In the genomic region with DNA sequence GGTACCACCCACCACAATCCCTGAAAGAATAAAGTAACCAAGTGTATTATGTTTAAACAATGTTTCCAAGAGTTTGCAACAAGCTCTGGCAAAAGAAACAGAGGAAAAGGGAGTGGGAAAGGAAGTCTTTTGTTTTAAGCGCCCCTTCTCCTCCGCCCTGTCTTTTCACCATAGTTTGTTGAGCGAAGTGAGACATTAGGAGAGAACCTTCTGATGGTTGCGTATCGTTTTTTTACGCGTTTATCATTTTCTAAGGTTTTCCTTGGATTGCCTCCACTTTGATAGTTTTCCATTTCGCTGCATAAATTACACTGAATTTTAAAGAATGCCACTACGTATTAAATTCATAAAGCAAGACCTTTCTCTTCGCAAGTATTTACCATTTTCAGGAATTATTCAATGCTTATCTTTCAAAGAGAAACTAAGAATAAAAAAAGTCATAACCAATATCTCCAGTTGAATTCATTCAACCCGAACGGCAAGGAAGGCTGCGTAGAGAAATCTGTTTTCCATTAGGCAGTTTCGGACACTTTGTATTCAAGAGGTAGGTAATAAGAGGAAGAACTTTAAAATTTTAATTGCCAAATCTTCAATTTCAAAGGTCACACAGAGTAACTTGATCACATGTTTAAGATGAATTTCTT, we compare ENCODE assay signal across 8 cellular contexts. TPM values are rescaled to one million over a fixed set of nuclear protein-coding genes. Genes with fewer than 3 reads are reported as not detected.
A peak's percentile ranks its signal among the peaks of the same experiment; 100 is the strongest.
DNase-seq lines count a peak whose midpoint lies in the region; ATAC-seq and TF ChIP-seq lines count a peak whose summit lies in the region.

No MANE protein-coding gene starts in this region.

- H3K4me3 ChIP-seq in astrocyte of the cerebellum (ENCODE audit: low read depth, low read length) = peak overlapping the region; percentile 60
- H3K4me3 ChIP-seq in mucosa of rectum (ENCODE audit: low read length in 2 of 2) = peak overlapping the region; percentile 64 to 73
- peak overlapping the region; percentile 47 to 62 for H3K4me3 ChIP-seq in vagina

- peaks cover 16 to 35% of the 10 kb centered on the region in 2 donors for H3K27me3 Mint-ChIP-seq in natural killer cell (ENCODE audit: low read depth in 2 of 2)
- peaks cover 19 to 20% of the 10 kb centered on the region in 2 donors for H3K27me3 Mint-ChIP-seq in natural killer cell treated with Interleukin-12 subunit alpha and Interleukin-12 subunit beta and Interleukin-15 and Interleukin-18, amount 100 ng/mL, for 72 hours

- H3K27ac Mint-ChIP-seq in natural killer cell = no peak overlapping the region
- no peak overlapping the region for H3K27ac Mint-ChIP-seq in natural killer cell treated with Interleukin-12 subunit alpha and Interleukin-12 subunit beta and Interleukin-15 and Interleukin-18, amount 100 ng/mL, for 72 hours

- intact Hi-C loops in natural killer cell (cut with micrococcal nuclease) (no loop called here), vagina (cut with DNase I) (no loop called here)

- H3K4me1 Mint-ChIP-seq in natural killer cell = peaks cover 0 to 6% of the 10 kb centered on the region in 2 donors
- peaks cover 0 to 6% of the 10 kb centered on the region in 2 donors for H3K4me1 Mint-ChIP-seq in natural killer cell treated with Interleukin-12 subunit alpha and Interleukin-12 subunit beta and Interleukin-15 and Interleukin-18, amount 100 ng/mL, for 72 hours (ENCODE audit: low read depth in 2 of 2)

- H3K27me3 ChIP-seq in mucosa of rectum (ENCODE audit: control insufficient read depth in 2 of 2, insufficient read depth in 2 of 2, low read length in 2 of 2) = peaks cover 18 to 38% of the 10 kb centered on the region in 2 donors
- peaks cover 7% of the 10 kb centered on the region for H3K27me3 ChIP-seq in vagina

- no peaks in the 10 kb centered on the region for H3K9me3 Mint-ChIP-seq in natural killer cell
- peaks cover 4% of the 10 kb centered on the region for H3K9me3 Mint-ChIP-seq in natural killer cell treated with Interleukin-12 subunit alpha and Interleukin-12 subunit beta and Interleukin-15 and Interleukin-18, amount 100 ng/mL, for 72 hours

- ATAC-seq in natural killer cell (no peak), HG02642 (IDR thresholded peaks at IDR 0.05; ENCODE audit: poor library complexity, unreplicated experiment) (no peak)
- no peak for ATAC-seq in natural killer cell treated with Interleukin-12 subunit alpha and Interleukin-12 subunit beta and Interleukin-15 and Interleukin-18, amount 100 ng/mL, for 72 hours

- TF ChIP-seq POLR2A in vagina (IDR thresholded peaks at IDR 0.05) = no peak

- H3K36me3 ChIP-seq in mucosa of rectum (ENCODE audit: control insufficient read depth in 2 of 2, insufficient read depth in 2 of 2, low read length in 2 of 2) (no peaks in the 10 kb centered on the region), vagina (no peaks in the 10 kb centered on the region)

- DNase-seq in natural killer cell = no peak
- DNase-seq in natural killer cell treated with Interleukin-12 subunit alpha and Interleukin-12 subunit beta and Interleukin-15 and Interleukin-18, amount 100 ng/mL, for 72 hours (ENCODE audit: low spot score) = no peak
- DNase-seq in astrocyte of the cerebellum (ENCODE audit: low read depth) = no peak
- DNase-seq in vagina (ENCODE audit: extremely low spot score in 2 of 2) = no peak
- no peak for DNase-seq in activated CD8-positive, alpha-beta memory T cell treated with anti-CD3 and anti-CD28 coated beads, Interleukin-2, amount 50 U/mL, for 4 hours
- DNase-seq in occipital lobe (lab: John Stamatoyannopoulos, UW) = no peak

- H3K27ac ChIP-seq in mucosa of rectum (ENCODE audit: low read depth in 2 of 2, low read length in 2 of 2) = no peak overlapping the region
- peak overlapping the region; percentile 62 for H3K27ac ChIP-seq in vagina

- peak overlapping the region; percentile 23 for H3K4me3 Mint-ChIP-seq in natural killer cell
- H3K4me3 Mint-ChIP-seq in natural killer cell treated with Interleukin-12 subunit alpha and Interleukin-12 subunit beta and Interleukin-15 and Interleukin-18, amount 100 ng/mL, for 72 hours = no peak overlapping the region

- H3K4me1 ChIP-seq in mucosa of rectum (ENCODE audit: control insufficient read depth in 2 of 2, insufficient read depth in 2 of 2, low read length in 2 of 2) = peaks cover 7 to 13% of the 10 kb centered on the region in 2 donors
- peaks cover 28% of the 10 kb centered on the region for H3K4me1 ChIP-seq in vagina

- TF ChIP-seq CTCF in natural killer cell (IDR thresholded peaks at IDR 0.05) (no peak), astrocyte of the cerebellum (IDR thresholded peaks at IDR 0.05; ENCODE audit: low read depth, low read length, missing control alignments) (no peak), vagina (IDR thresholded peaks at IDR 0.05) (no peak)

- in situ Hi-C loops in astrocyte of the cerebellum (cut with HindIII; ENCODE audit: low sequenced_read_pairs) = no loop called here

- H3K9me3 ChIP-seq in mucosa of rectum (ENCODE audit: control insufficient read depth in 2 of 2, low read length in 2 of 2) (no peaks in the 10 kb centered on the region), vagina (no peaks in the 10 kb centered on the region)

- peaks cover 7% of the 10 kb centered on the region for H3K36me3 Mint-ChIP-seq in natural killer cell
- H3K36me3 Mint-ChIP-seq in natural killer cell treated with Interleukin-12 subunit alpha and Interleukin-12 subunit beta and Interleukin-15 and Interleukin-18, amount 100 ng/mL, for 72 hours = no peaks in the 10 kb centered on the region

- H3K9ac ChIP-seq in mucosa of rectum (ENCODE audit: low read depth in 1 of 2, low read length in 2 of 2) = peak overlapping the region in 1 of 2 donors; percentile 38

RNA-seq across cellular contexts. Expression of a gene that starts 0.9 kb away (rescaled TPM):
- not detected for total RNA-seq in natural killer cell
- not detected for total RNA-seq in natural killer cell treated with Interleukin-12 subunit alpha and Interleukin-12 subunit beta and Interleukin-15 and Interleukin-18, amount 100 ng/mL, for 72 hours
- 2.7 TPM for total RNA-seq in vagina
- total RNA-seq in occipital lobe = 102 TPM

Comparison
In these comparisons a context has a peak if more than half of its experiments do, and no peak if none do; other contexts are left out.
1. RNA of a gene that starts 0.9 kb away (total RNA-seq): 102 TPM in occipital lobe (single experiment); 2.7 TPM in vagina (single experiment), not detected in natural killer cell and not detected in natural killer cell treated with Interleukin-12 subunit alpha and Interleukin-12 subunit beta and Interleukin-15 and Interleukin-18, amount 100 ng/mL, for 72 hours; every median in the first group is over 10 times any median in the second.
2. Peak in every context shown above with its lines, with median percentiles within 50 percentile points of each other: H3K4me3 ChIP-seq.